ENCODE assay signal across 8 cellular contexts in genomic region chr10:6348091-6348862, GRCh38.
DNase-seq lines count a peak whose midpoint lies in the region; ATAC-seq lines count a peak whose summit lies in the region.

No MANE protein-coding gene starts in this region.

- H3K4me1 ChIP-seq in mesendoderm (ENCODE audit: control insufficient read depth, low read depth, low read length): no peaks in the 10 kb centered on the region

- H2AK5ac ChIP-seq in mesendoderm (ENCODE audit: low read length): no peak overlapping the region

- H3K4me1 Mint-ChIP-seq in activated naive CD8-positive, alpha-beta T cell treated with anti-CD3 and anti-CD28 coated beads, Interleukin-2, amount 10 ng/mL, durations not matched to agents 7 days and 5 days: peaks cover 54% of the 10 kb centered on the region

- POLR2A ChIA-PET in activated naive CD8-positive, alpha-beta T cell treated with anti-CD3 and anti-CD28 coated beads, Interleukin-2, amount 10 ng/mL, durations not matched to agents 7 days and 5 days (lab: Charles Lee): interaction anchor here (0.7 to 3.6 kb wide), 20 partner anchors 9 to 258 kb away, joined by 3 to 19 read pairs (median 4); partner anchors contain the start of gene PFKFB3

- peaks cover 35% of the 10 kb centered on the region for H3K36me3 Mint-ChIP-seq in activated naive CD8-positive, alpha-beta T cell treated with anti-CD3 and anti-CD28 coated beads, Interleukin-2, amount 10 ng/mL, durations not matched to agents 7 days and 5 days

- H3K79me1 ChIP-seq in mesendoderm (ENCODE audit: low read length): no peaks in the 10 kb centered on the region

- H3K4me2 ChIP-seq in mesendoderm (ENCODE audit: low read length): no peak overlapping the region

- H3K23ac ChIP-seq in mesendoderm (ENCODE audit: low read length): no peak overlapping the region

- no peak overlapping the region for H3K4ac ChIP-seq in mesendoderm (ENCODE audit: low read depth, low read length)

- H2BK15ac ChIP-seq in mesendoderm (replicated peaks; ENCODE audit: low read depth): no peak overlapping the region

- peak; percentile 57 to 94 (median 72) for DNase-seq in T-helper 1 cell
- DNase-seq in activated naive CD8-positive, alpha-beta T cell treated with anti-CD3 and anti-CD28 coated beads, Interleukin-2, amount 10 ng/mL, durations not matched to agents 7 days and 5 days: peak; percentile 72
- DNase-seq in mesendoderm: peak; percentile 37
- DNase-seq in stimulated activated CD8-positive, alpha-beta memory T cell treated with anti-CD3 and anti-CD28 coated beads, Interleukin-4, amount 100 ng/mL, for 48 hours: peak; percentile 84
- DNase-seq in dermis blood vessel endothelial cell: no peak
- no peak for DNase-seq in DMS79 (lab: John Stamatoyannopoulos, UW)

- no peaks in the 10 kb centered on the region for H3K36me3 ChIP-seq in mesendoderm (ENCODE audit: control insufficient read depth, insufficient read depth, low read length)

- no peak overlapping the region for H3K4me3 ChIP-seq in mesendoderm (ENCODE audit: low read length)

- no peak overlapping the region for H2BK5ac ChIP-seq in mesendoderm (ENCODE audit: low read length)

- WGBS in mesendoderm (ENCODE audit: extremely low coverage, insufficient coverage, low lambda C conversion rate): no CpG with 5 or more reads among the region's 16 CpGs

- no peak overlapping the region for H4K5ac ChIP-seq in mesendoderm (ENCODE audit: low read length)

- no peak overlapping the region for H3K9ac ChIP-seq in mesendoderm (ENCODE audit: low read length)

- no peaks in the 10 kb centered on the region for H3K27me3 ChIP-seq in mesendoderm (ENCODE audit: insufficient read depth, low read length, poor library complexity)

- ATAC-seq in GM19023 (IDR thresholded peaks at IDR 0.05; ENCODE audit: unreplicated experiment) (peak; percentile 93), HG03135 (IDR thresholded peaks at IDR 0.05; ENCODE audit: unreplicated experiment) (peak; percentile 87)
- peak; percentile 88 for ATAC-seq in activated naive CD8-positive, alpha-beta T cell treated with anti-CD3 and anti-CD28 coated beads, Interleukin-2, amount 10 ng/mL, durations not matched to agents 7 days and 5 days (ENCODE audit: low read depth)

- no peaks in the 10 kb centered on the region for H3K27me3 Mint-ChIP-seq in activated naive CD8-positive, alpha-beta T cell treated with anti-CD3 and anti-CD28 coated beads, Interleukin-2, amount 10 ng/mL, durations not matched to agents 7 days and 5 days

- H3K4me3 Mint-ChIP-seq in activated naive CD8-positive, alpha-beta T cell treated with anti-CD3 and anti-CD28 coated beads, Interleukin-2, amount 10 ng/mL, durations not matched to agents 7 days and 5 days: peak overlapping the region; percentile 82

- H4K8ac ChIP-seq in mesendoderm (ENCODE audit: low read depth, low read length): no peak overlapping the region

- no peak overlapping the region for H2BK120ac ChIP-seq in mesendoderm (ENCODE audit: low read depth, low read length)

- no peak overlapping the region for H3K56ac ChIP-seq in mesendoderm (ENCODE audit: low read length)

- H3K9me3 Mint-ChIP-seq in activated naive CD8-positive, alpha-beta T cell treated with anti-CD3 and anti-CD28 coated beads, Interleukin-2, amount 10 ng/mL, durations not matched to agents 7 days and 5 days: peaks cover 10% of the 10 kb centered on the region

- no peaks in the 10 kb centered on the region for H3K79me2 ChIP-seq in mesendoderm (ENCODE audit: control insufficient read depth, insufficient read depth, low read length)

- no peak overlapping the region for H3K18ac ChIP-seq in mesendoderm (ENCODE audit: low read length)

- H3K27ac Mint-ChIP-seq in activated naive CD8-positive, alpha-beta T cell treated with anti-CD3 and anti-CD28 coated beads, Interleukin-2, amount 10 ng/mL, durations not matched to agents 7 days and 5 days: peak overlapping the region; percentile 98

- H3K27ac ChIP-seq in mesendoderm (ENCODE audit: low read depth, low read length): no peak overlapping the region

Comparison
In these comparisons a context has a peak if more than half of its experiments do, and no peak if none do; other contexts are left out.
1. DNase-seq: peak in T-helper 1 cell (5 of 5), activated naive CD8-positive, alpha-beta T cell treated with anti-CD3 and anti-CD28 coated beads, Interleukin-2, amount 10 ng/mL, durations not matched to agents 7 days and 5 days (single experiment), mesendoderm (single experiment) and stimulated activated CD8-positive, alpha-beta memory T cell treated with anti-CD3 and anti-CD28 coated beads, Interleukin-4, amount 100 ng/mL, for 48 hours (single experiment); none in dermis blood vessel endothelial cell (single experiment) and DMS79 (single experiment).
2. Peak in every context shown above with its lines, with median percentiles within 50 percentile points of each other: ATAC-seq.